ENCODE assay signal across 8 cellular contexts in genomic region chrX:17738002-17738713, GRCh38. TPM values are rescaled to one million over a fixed set of nuclear protein-coding genes. Genes with fewer than 3 reads are reported as not detected.
DNase-seq lines count a peak whose midpoint lies in the region; ATAC-seq, FAIRE-seq and TF ChIP-seq lines count a peak whose summit lies in the region.

No MANE protein-coding gene starts in this region.

- H3K9me3 ChIP-seq in fibroblast of lung (ENCODE audit: control insufficient read depth, insufficient read depth, low read depth, low read length) (no peaks in the 10 kb centered on the region), neural cell (ENCODE audit: low read length) (no peaks in the 10 kb centered on the region), thyroid gland (no peaks in the 10 kb centered on the region)

- H3K9ac ChIP-seq in fibroblast of lung (ENCODE audit: insufficient read depth, low read length) (peak overlapping the region; percentile 94), neural cell (ENCODE audit: low read length) (peak overlapping the region; percentile 52)

- WGBS in thyroid gland, 2 donors = 5 to 6% methylated on average over 22 to 33 of the region's 44 CpGs

- H3F3A ChIP-seq in neural cell (ENCODE audit: insufficient read depth, low read length, poor library complexity, severe bottlenecking) = no peaks in the 10 kb centered on the region

- H3K79me2 ChIP-seq in fibroblast of lung (ENCODE audit: control insufficient read depth, insufficient read depth, low read length) (peaks cover 29% of the 10 kb centered on the region), neural cell (replicated peaks; ENCODE audit: insufficient read depth, low read length) (peaks cover 3% of the 10 kb centered on the region)

- FAIRE-seq in H54 (lab: Jason Lieb, UNC) = no peak

- H3K9me3 Mint-ChIP-seq in activated T-cell treated with anti-CD3 and anti-CD28 coated beads, Interleukin-2, amount 50 U/mL, for 4 hours = no peaks in the 10 kb centered on the region

- peak overlapping the region; percentile 21; the same call in 1 of the 2 replicates for H3K4me3 ChIP-seq in GM12864 (ENCODE audit: low read depth, low read length)
- peak overlapping the region; percentile 69 to 84 (median 78) for H3K4me3 ChIP-seq in fibroblast of lung (replicated peaks in 1 of 4; ENCODE audit: control extremely low read depth in 1 of 4, insufficient read depth in 1 of 4, low read depth in 3 of 4, low read length in 4 of 4)
- H3K4me3 ChIP-seq in neural cell (ENCODE audit: low read length) = peak overlapping the region; percentile 79
- H3K4me3 ChIP-seq in thyroid gland (replicated peaks in 1 of 3) = peak overlapping the region in 2 of 3 donors; percentile 43 to 47

- H3K27ac ChIP-seq in fibroblast of lung (ENCODE audit: insufficient read depth, low read length) (peak overlapping the region; percentile 96), neural cell (ENCODE audit: low read length) (no peak overlapping the region), thyroid gland (peak overlapping the region; percentile 82 to 86 (median 83))

- DNase-seq in GM12864 (ENCODE audit: low read depth) (no peak), NCI-H524 treated with DMSO at 0.1 percent for 48 hours (lab: John Stamatoyannopoulos, UW) (peak; percentile 35), fibroblast of lung (ENCODE audit: low read depth in 2 of 2) (peak; percentile 12 to 52), thyroid gland (peak; percentile 40 to 41), H54 (ENCODE audit: insufficient read length, low spot score) (no peak)
- DNase-seq in activated T-cell treated with anti-CD3 and anti-CD28 coated beads, Interleukin-2, amount 50 U/mL, for 4 hours = peak; percentile 31

- no peak for TF ChIP-seq EP300 in neural cell (conservative IDR thresholded peaks at IDR 0.05; ENCODE audit: poor library complexity, severe bottlenecking)

- TF ChIP-seq CTCF in GM12864 (IDR thresholded peaks at IDR 0.05; ENCODE audit: low read depth, low read length, missing control alignments) = no peak
- no peak for TF ChIP-seq CTCF in fibroblast of lung (conservative IDR thresholded peaks at IDR 0.05 in 1 of 2, IDR thresholded peaks at IDR 0.05 in 1 of 2; ENCODE audit: low read depth in 1 of 2, low read length in 2 of 2)
- TF ChIP-seq CTCF in neural cell (IDR thresholded peaks at IDR 0.05; ENCODE audit: poor library complexity, severe bottlenecking) = no peak
- no peak for TF ChIP-seq CTCF in thyroid gland (IDR thresholded peaks at IDR 0.05)

- H3K4me2 ChIP-seq in fibroblast of lung (ENCODE audit: extremely low read depth, insufficient read depth, low read length) (peak overlapping the region; percentile 58), neural cell (ENCODE audit: low read length) (peak overlapping the region; percentile 5)

- peak; percentile 16 to 26 for ATAC-seq in activated T-cell treated with anti-CD3 and anti-CD28 coated beads, Interleukin-2, amount 50 U/mL, for 4 hours
- no peak for ATAC-seq in HG03469 (IDR thresholded peaks at IDR 0.05; ENCODE audit: unreplicated experiment)

- H3K9me2 ChIP-seq in neural cell (ENCODE audit: insufficient read depth, low read length) = no peaks in the 10 kb centered on the region

- no peaks in the 10 kb centered on the region for H3K36me3 Mint-ChIP-seq in activated T-cell treated with anti-CD3 and anti-CD28 coated beads, Interleukin-2, amount 50 U/mL, for 4 hours (ENCODE audit: insufficient read depth)

- H2AFZ ChIP-seq in fibroblast of lung (ENCODE audit: low read length) (no peak overlapping the region), neural cell (ENCODE audit: low read depth, low read length) (no peak overlapping the region)

- TF ChIP-seq RAD21 in neural cell (conservative IDR thresholded peaks at IDR 0.05) = no peak

- H3K4me1 Mint-ChIP-seq in activated T-cell treated with anti-CD3 and anti-CD28 coated beads, Interleukin-2, amount 50 U/mL, for 4 hours (ENCODE audit: low read depth) = peaks cover 39% of the 10 kb centered on the region

- H3K27me3 ChIP-seq in fibroblast of lung (ENCODE audit: control insufficient read depth, insufficient read depth, low read length) (no peaks in the 10 kb centered on the region), neural cell (ENCODE audit: insufficient read depth, low read depth, low read length) (no peaks in the 10 kb centered on the region), thyroid gland (no peaks in the 10 kb centered on the region)

- peaks cover 5% of the 10 kb centered on the region for H3K27me3 Mint-ChIP-seq in activated T-cell treated with anti-CD3 and anti-CD28 coated beads, Interleukin-2, amount 50 U/mL, for 4 hours (ENCODE audit: low read depth)

- TF ChIP-seq POLR2A in thyroid gland (IDR thresholded peaks at IDR 0.05) (no peak), H54 (IDR thresholded peaks at IDR 0.05; ENCODE audit: low read depth, low read length) (no peak)

- H3K36me3 ChIP-seq in fibroblast of lung (ENCODE audit: control insufficient read depth, insufficient read depth, low read length) (no peaks in the 10 kb centered on the region), neural cell (ENCODE audit: insufficient read depth, low read length) (no peaks in the 10 kb centered on the region), thyroid gland (no peaks in the 10 kb centered on the region)

- intact Hi-C loops in thyroid gland (cut with DNase I) = no loop called here

- no peaks in the 10 kb centered on the region for H3K4me1 ChIP-seq in fibroblast of lung (ENCODE audit: control insufficient read depth, extremely low read depth, insufficient read depth, low read length)
- no peaks in the 10 kb centered on the region for H3K4me1 ChIP-seq in thyroid gland

- peak overlapping the region; percentile 89 for H3K4me3 Mint-ChIP-seq in activated T-cell treated with anti-CD3 and anti-CD28 coated beads, Interleukin-2, amount 50 U/mL, for 4 hours

- H4K20me1 ChIP-seq in fibroblast of lung (ENCODE audit: control insufficient read depth, extremely low read depth, insufficient read depth, low read length) = no peaks in the 10 kb centered on the region
- H4K20me1 ChIP-seq in neural cell (ENCODE audit: insufficient read depth) = no peaks in the 10 kb centered on the region

TF ChIP-seq in neural cell, 6 proteins besides CTCF, POLR2A, EP300 and RAD21:
- TF ChIP-seq MXI1 (conservative IDR thresholded peaks at IDR 0.05; ENCODE audit: poor library complexity, severe bottlenecking) (no peak), POLR2AphosphoS5 (IDR thresholded peaks at IDR 0.05) (no peak), EZH2 (IDR thresholded peaks at IDR 0.05; ENCODE audit: borderline replicate concordance, insufficient read depth, low read length, poor library complexity, severe bottlenecking) (no peak)

RNA-seq across cellular contexts. Expression of gene SCML1, which starts 0.9 kb away (rescaled TPM):
- total RNA-seq in activated T-cell treated with anti-CD3 and anti-CD28 coated beads, Interleukin-2, amount 50 U/mL, for 4 hours = 1 to 10 TPM; 1.7 to 2.3 (median 2.3) TPM
- total RNA-seq in fibroblast of lung (7.7 and 11.4 TPM in 2 replicates), thyroid gland (10 to 100 TPM in 2 of 4 donors, 1 to 10 TPM in 2; 5.0 to 13.0 (median 8.6) TPM)
- polyA plus RNA-seq in fibroblast of lung (19.5 and 22.7 TPM in 2 replicates), neural cell (9.4 and 11.2 TPM in 2 replicates)
- 8.6 and 9.1 TPM in 2 replicates for polyA plus RNA-seq in fibroblast of lung (2012)
- polyA minus RNA-seq in fibroblast of lung (ENCODE audit: low replicate concordance) (3.0 and 7.6 TPM in 2 replicates), neural cell (4.4 and 5.4 TPM in 2 replicates)

Comparison
In these comparisons a context has a peak if more than half of its experiments do, and no peak if none do; other contexts are left out.
1. DNase-seq: peak in NCI-H524 treated with DMSO at 0.1 percent for 48 hours (single experiment), activated T-cell treated with anti-CD3 and anti-CD28 coated beads, Interleukin-2, amount 50 U/mL, for 4 hours (single experiment), fibroblast of lung (2 of 2) and thyroid gland (2 of 2); none in GM12864 (single experiment) and H54 (single experiment).
2. H3K4me3 ChIP-seq: peak in every context shown above with its lines; median percentile 79 in neural cell; 78 in fibroblast of lung; 45 in thyroid gland; 21 in GM12864.